In genomic region chr3:129983561-129983960, GRCh38 we compare ENCODE assay signal across 31 cellular contexts. TPM values are rescaled to one million over a fixed set of nuclear protein-coding genes. Genes with fewer than 3 reads are reported as not detected.
"Had no signal": no experiment of that assay in that cellular context is flagged by ENCODE, and none has a peak within 500 bp of the region (broad histone marks: within the 10 kb centered on the region; RNA-seq: fewer than 3 reads in every experiment).

No MANE protein-coding gene starts in this region.

- DNase-seq: naive B cell; naive thymus-derived CD8-positive, alpha-beta T cell; nephron progenitor cell; nucleus accumbens; pancreas; retina; right cardiac atrium; right lobe of liver; sigmoid colon; small intestine; stimulated activated CD4-positive, alpha-beta T cell treated with anti-CD3 and anti-CD28 coated beads, Interleukin-15, amount 100 ng/mL, for 24 hours; stimulated activated CD4-positive, alpha-beta T cell treated with anti-CD3 and anti-CD28 coated beads, Interleukin-2, amount 100 ng/mL, for 24 hours; stimulated activated CD4-positive, alpha-beta T cell treated with anti-CD3 and anti-CD28 coated beads, Interleukin-2, amount 100 ng/mL, for 48 hours; stimulated activated CD4-positive, alpha-beta T cell treated with anti-CD3 and anti-CD28 coated beads, Interleukin-4, amount 100 ng/mL, for 24 hours; stimulated activated naive CD4-positive, alpha-beta T cell; stimulated activated naive CD8-positive, alpha-beta T cell treated with anti-CD3 and anti-CD28 coated beads, Interleukin-15, amount 100 ng/mL, for 72 hours; stimulated activated naive CD8-positive, alpha-beta T cell treated with anti-CD3 and anti-CD28 coated beads, Interleukin-15, Interleukin-2, amounts not matched to agents 100 U/mL and 50 U/mL, for 24 hours; substantia nigra; testis; upper lobe of left lung had no signal

- H3K27ac ChIP-seq: neutrophil, pancreas, prostate gland, right lobe of liver, sigmoid colon, suprapubic skin, testis, tibial nerve, upper lobe of left lung, vagina had no signal

- H3K9me3 ChIP-seq: neutrophil, pancreas, prostate gland, right lobe of liver, sigmoid colon, suprapubic skin, testis, tibial nerve, upper lobe of left lung, vagina had no signal

- H3K9me3 Mint-ChIP-seq: naive B cell; naive thymus-derived CD8-positive, alpha-beta T cell; natural killer cell treated with Interleukin-12 subunit alpha and Interleukin-12 subunit beta and Interleukin-15 and Interleukin-18, amount 100 ng/mL, for 72 hours; nephron progenitor cell; stimulated activated effector memory CD8-positive, alpha-beta T cell treated with anti-CD3 and anti-CD28 coated beads, Interleukin-12 subunit alpha, Interleukin-12 subunit beta, amount 100 ng/mL, for 72 hours; stimulated activated naive CD8-positive, alpha-beta T cell treated with anti-CD3 and anti-CD28 coated beads, Interleukin-15, amount 100 ng/mL, for 72 hours had no signal

- H3K4me1 Mint-ChIP-seq: naive B cell; naive thymus-derived CD8-positive, alpha-beta T cell; stimulated activated effector memory CD8-positive, alpha-beta T cell treated with anti-CD3 and anti-CD28 coated beads, Interleukin-12 subunit alpha, Interleukin-12 subunit beta, amount 100 ng/mL, for 72 hours; stimulated activated naive CD8-positive, alpha-beta T cell treated with anti-CD3 and anti-CD28 coated beads, Interleukin-15, amount 100 ng/mL, for 72 hours had no signal

- H3K27ac Mint-ChIP-seq: natural killer cell treated with Interleukin-12 subunit alpha and Interleukin-12 subunit beta and Interleukin-15 and Interleukin-18, amount 100 ng/mL, for 72 hours; nephron progenitor cell; stimulated activated effector memory CD8-positive, alpha-beta T cell treated with anti-CD3 and anti-CD28 coated beads, Interleukin-12 subunit alpha, Interleukin-12 subunit beta, amount 100 ng/mL, for 72 hours; stimulated activated naive CD8-positive, alpha-beta T cell treated with anti-CD3 and anti-CD28 coated beads, Interleukin-15, amount 100 ng/mL, for 72 hours had no signal

- H3K36me3 Mint-ChIP-seq: naive B cell; naive thymus-derived CD8-positive, alpha-beta T cell; natural killer cell treated with Interleukin-12 subunit alpha and Interleukin-12 subunit beta and Interleukin-15 and Interleukin-18, amount 100 ng/mL, for 72 hours; stimulated activated effector memory CD8-positive, alpha-beta T cell treated with anti-CD3 and anti-CD28 coated beads, Interleukin-12 subunit alpha, Interleukin-12 subunit beta, amount 100 ng/mL, for 72 hours had no signal

- H3K27me3 ChIP-seq: neutrophil, pancreas, right lobe of liver, testis, upper lobe of left lung, vagina had no signal

- H3K36me3 ChIP-seq: neutrophil, pancreas, prostate gland, right lobe of liver, sigmoid colon, suprapubic skin, tibial nerve, upper lobe of left lung, vagina had no signal

- H3K4me3 Mint-ChIP-seq: naive B cell; naive thymus-derived CD8-positive, alpha-beta T cell; natural killer cell treated with Interleukin-12 subunit alpha and Interleukin-12 subunit beta and Interleukin-15 and Interleukin-18, amount 100 ng/mL, for 72 hours; nephron progenitor cell; stimulated activated effector memory CD8-positive, alpha-beta T cell treated with anti-CD3 and anti-CD28 coated beads, Interleukin-12 subunit alpha, Interleukin-12 subunit beta, amount 100 ng/mL, for 72 hours; stimulated activated naive CD8-positive, alpha-beta T cell treated with anti-CD3 and anti-CD28 coated beads, Interleukin-15, amount 100 ng/mL, for 72 hours had no signal

- H3K4me3 ChIP-seq: pancreas, prostate gland, right lobe of liver, sigmoid colon, suprapubic skin, testis, tibial nerve, upper lobe of left lung, vagina had no signal

- H3K4me1 ChIP-seq: pancreas, prostate gland, right lobe of liver, sigmoid colon, suprapubic skin, testis, tibial nerve, upper lobe of left lung, vagina had no signal

RNA-seq across cellular contexts. Expression of gene TRH, which starts 9.0 kb away (rescaled TPM):
- total RNA-seq: myocyte; naive thymus-derived CD8-positive, alpha-beta T cell; natural killer cell treated with Interleukin-12 subunit alpha and Interleukin-12 subunit beta and Interleukin-15 and Interleukin-18, amount 100 ng/mL, for 72 hours; osteocyte; pancreas; pulmonary artery endothelial cell; right cardiac atrium; right lobe of liver; sigmoid colon; suprapubic skin; tibial nerve; ureter had no signal
- polyA plus RNA-seq: naive thymus-derived CD8-positive, alpha-beta T cell; pancreas; right cardiac atrium had no signal
